22 cellular contexts compared by ENCODE assay signal in the genomic region with DNA sequence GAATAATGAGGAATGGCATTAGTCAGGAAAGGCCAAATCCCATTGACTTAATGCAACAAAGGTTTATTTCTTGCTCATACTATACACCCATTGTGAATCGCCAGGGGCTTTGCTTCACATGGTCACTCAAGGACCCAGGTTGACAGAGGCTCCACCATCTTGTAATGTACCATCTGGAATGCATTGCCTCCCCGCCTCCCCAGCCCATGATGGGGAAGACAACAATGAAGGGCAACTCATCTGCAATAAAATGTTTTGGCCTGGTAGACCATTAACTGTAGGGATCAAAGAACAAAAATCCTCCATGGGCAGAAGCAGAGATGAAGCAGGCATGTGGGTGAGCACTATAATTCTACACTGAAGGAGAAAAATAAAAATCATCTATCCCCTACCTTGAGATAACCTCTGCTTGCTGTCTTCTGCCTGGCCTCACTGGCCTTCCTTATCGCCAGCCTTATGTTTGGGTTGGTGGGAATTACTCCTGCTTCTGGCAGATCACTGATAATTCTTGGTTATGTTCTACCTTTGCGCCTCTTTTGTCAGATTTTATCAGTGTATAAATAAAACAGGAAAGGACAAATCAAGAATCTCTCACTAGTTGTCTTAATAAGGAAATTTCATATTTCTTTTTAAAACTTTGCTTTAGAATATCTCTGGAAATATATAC. TPM values are rescaled to one million over a fixed set of nuclear protein-coding genes. Genes with fewer than 3 reads are reported as not detected.
DNase-seq lines count a peak whose midpoint lies in the region; ATAC-seq, FAIRE-seq and TF ChIP-seq lines count a peak whose summit lies in the region.
"Had no signal": no experiment of that assay in that cellular context is flagged by ENCODE, and none has a peak within 500 bp of the region (broad histone marks: within the 10 kb centered on the region; RNA-seq: fewer than 3 reads in every experiment).

No MANE protein-coding gene starts in this region.

- peak overlapping the region; percentile 25 for H3K4me2 ChIP-seq in HepG2 (ENCODE audit: low read depth, low read length)
- H3K4me2 ChIP-seq: BLaER1 had no signal

- TF ChIP-seq EP300 in HepG2 (IDR thresholded peaks at IDR 0.05; ENCODE audit: low read depth in 2 of 2, low read length in 2 of 2) = no peak
- TF ChIP-seq EP300 in HepG2 (CRISPR knock-in tag; IDR thresholded peaks at IDR 0.05; ENCODE audit: borderline replicate concordance) = no peak

- H3K36me3 ChIP-seq in HepG2 (replicated peaks in 1 of 2; ENCODE audit: control insufficient read depth in 1 of 2, insufficient read depth in 2 of 2, low read length in 2 of 2) (no peaks in the 10 kb centered on the region), right lobe of liver (no peaks in the 10 kb centered on the region), colonic mucosa (no peaks in the 10 kb centered on the region), mucosa of descending colon (ENCODE audit: low read depth) (no peaks in the 10 kb centered on the region), small intestine (ENCODE audit: control insufficient read depth in 2 of 2, insufficient read depth in 2 of 2, low read length in 2 of 2) (no peaks in the 10 kb centered on the region)

- CTCF ChIA-PET in HepG2 (lab: Yijun Ruan, JAX; ENCODE audit: low intra/inter-chr PET ratio, low total read pairs) = no interaction called here

- no peaks in the 10 kb centered on the region for H3K79me2 ChIP-seq in HepG2 (ENCODE audit: insufficient read depth, low read length)

- TF ChIP-seq RAD21 in HepG2 (CRISPR knock-in tag; IDR thresholded peaks at IDR 0.05) = no peak

- intact Hi-C loops in HepG2 (cut with micrococcal nuclease; ENCODE audit: unreplicated experiment) (no loop called here), right lobe of liver (cut with DNase I) (no loop called here), colonic mucosa (cut with DNase I) (loop anchor here (5.0 kb wide), 1 partner anchor 33 kb away; no protein-coding TSS in a partner anchor), mucosa of descending colon (cut with DNase I, micrococcal nuclease) (no loop called here)

- in situ Hi-C loops in HepG2 (cut with HindIII; ENCODE audit: extremely low pct_ligation_motif_present, low pct_unique_long_range_greater_than_20kb) = no loop called here

- DNase-seq in HepG2 (ENCODE audit: low spot score) = peak; percentile 15
- no peak for DNase-seq in right lobe of liver
- DNase-seq in colonic mucosa = peak; percentile 52
- no peak for DNase-seq in mucosa of descending colon
- DNase-seq in small intestine = peak; percentile 45
- no peak for DNase-seq in NCI-H226
- no peak for DNase-seq in activated naive CD4-positive, alpha-beta T cell treated with anti-CD3 and anti-CD28 coated beads, Interleukin-2, amount 50 U/mL, for 16 hours
- DNase-seq: Caco-2; CD4-positive, CD25-positive, alpha-beta regulatory T cell; CD8-positive, alpha-beta T cell; DMS153; DND-41; GOT3; HCEC 1CT had no signal

- H3K4me3 ChIP-seq in HepG2 (replicated peaks in 1 of 3; ENCODE audit: insufficient read depth in 1 of 3, low read depth in 2 of 3, low read length in 3 of 3) (no peak overlapping the region), right lobe of liver (no peak overlapping the region), colonic mucosa (no peak overlapping the region), mucosa of descending colon (no peak overlapping the region), small intestine (ENCODE audit: low read depth in 1 of 2, low read length in 2 of 2) (no peak overlapping the region)
- H3K4me3 ChIP-seq: BLaER1 had no signal

- H3K9ac ChIP-seq in HepG2 (ENCODE audit: insufficient read depth, low read depth, low read length) (no peak overlapping the region), colonic mucosa (ENCODE audit: low read depth in 2 of 2, low read length in 2 of 2) (peak overlapping the region in 1 of 2 donors; percentile 21)
- H3K9ac ChIP-seq: BLaER1 had no signal

- WGBS in HepG2 (ENCODE audit: low lambda C conversion rate) = 91% methylated on average over 4 of the region's 4 CpGs
- 97% methylated on average over 4 of the region's 4 CpGs for WGBS in right lobe of liver (ENCODE audit: insufficient coverage, low coverage, low lambda C conversion rate, missing lambda C conversion rate)
- WGBS in small intestine, 3 donors = 44 to 77% (median 50%) methylated on average over 4 of the region's 4 CpGs

- no peaks in the 10 kb centered on the region for H4K20me1 ChIP-seq in HepG2 (ENCODE audit: insufficient read depth, low read length)
- H4K20me1 ChIP-seq: BLaER1 had no signal

- H3K27me3 ChIP-seq in HepG2 (ENCODE audit: control insufficient read depth in 1 of 2, insufficient read depth in 2 of 2, low read length in 2 of 2) (no peaks in the 10 kb centered on the region), right lobe of liver (no peaks in the 10 kb centered on the region), colonic mucosa (no peaks in the 10 kb centered on the region), small intestine (ENCODE audit: control insufficient read depth in 2 of 2, insufficient read depth in 2 of 2, low read length in 2 of 2) (no peaks in the 10 kb centered on the region)
- H3K27me3 ChIP-seq: BLaER1 had no signal

- BruUV-seq in HepG2 (replicated peaks; lab: Mats Ljungman, UMichigan) = no TSS peak

- no peak for TF ChIP-seq POLR2A in HepG2 (IDR thresholded peaks at IDR 0.05; ENCODE audit: insufficient read depth in 1 of 2, low read depth in 2 of 2, low read length in 2 of 2)
- no peak for TF ChIP-seq POLR2A in right lobe of liver (IDR thresholded peaks at IDR 0.05)

- peak overlapping the region; percentile 3 for H3K27ac ChIP-seq in HepG2 (ENCODE audit: extremely low read length, insufficient read depth, low read length)
- H3K27ac ChIP-seq in right lobe of liver = no peak overlapping the region
- no peak overlapping the region for H3K27ac ChIP-seq in colonic mucosa
- no peak overlapping the region for H3K27ac ChIP-seq in small intestine (ENCODE audit: low read depth in 1 of 2, low read length in 1 of 2)
- H3K27ac ChIP-seq: 22Rv1, BLaER1, C4-2B had no signal

- no peak for TF ChIP-seq CTCF in HepG2 (CRISPR knock-in tag; IDR thresholded peaks at IDR 0.05)
- no peak for TF ChIP-seq CTCF in right lobe of liver (IDR thresholded peaks at IDR 0.05)
- TF ChIP-seq CTCF in colonic mucosa (IDR thresholded peaks at IDR 0.05) = no peak
- no peak for TF ChIP-seq CTCF in mucosa of descending colon (IDR thresholded peaks at IDR 0.05)

- POLR2A ChIA-PET in HepG2 (lab: Yijun Ruan, JAX) = no interaction called here

- H3K4me1 ChIP-seq in HepG2 (ENCODE audit: insufficient read depth, low read length) (peaks cover 59% of the 10 kb centered on the region), right lobe of liver (no peaks in the 10 kb centered on the region), colonic mucosa (no peaks in the 10 kb centered on the region), mucosa of descending colon (ENCODE audit: low read depth) (peaks cover 13% of the 10 kb centered on the region), small intestine (ENCODE audit: control insufficient read depth in 2 of 2, insufficient read depth in 1 of 2, low read depth in 1 of 2, low read length in 1 of 2) (no peaks in the 10 kb centered on the region)

- no peak for FAIRE-seq in HepG2 (lab: Jason Lieb, UNC)
- FAIRE-seq in small intestine (lab: Jason Lieb, UNC) = no peak
- FAIRE-seq: A204.1, G401.6, GM12892, H54 had no signal

- H2AFZ ChIP-seq in HepG2 (ENCODE audit: low read length) = no peak overlapping the region

- ATAC-seq in HepG2 = no peak
- no peak for ATAC-seq in right lobe of liver
- peak; percentile 13 for ATAC-seq in mucosa of descending colon
- no peak for ATAC-seq in GM21360 (IDR thresholded peaks at IDR 0.05; ENCODE audit: unreplicated experiment)
- ATAC-seq: CD8-positive, alpha-beta T cell had no signal

- H3K9me3 ChIP-seq in HepG2 (ENCODE audit: low read length) (no peaks in the 10 kb centered on the region), right lobe of liver (no peaks in the 10 kb centered on the region), colonic mucosa (no peaks in the 10 kb centered on the region), mucosa of descending colon (no peaks in the 10 kb centered on the region), small intestine (ENCODE audit: control insufficient read depth, low read depth) (no peaks in the 10 kb centered on the region)
- H3K9me3 ChIP-seq: Caco-2 had no signal

TF ChIP-seq in HepG2, 621 proteins besides CTCF, POLR2A, EP300 and RAD21 (continues in another document):
- TF ChIP-seq PHF21A (CRISPR knock-in tag; IDR thresholded peaks at IDR 0.05) (no peak), HNF4A (CRISPR knock-in tag; IDR thresholded peaks at IDR 0.05) (peak; percentile 39), SOX6 (IDR thresholded peaks at IDR 0.05) (no peak), SOX6 (CRISPR knock-in tag; IDR thresholded peaks at IDR 0.05) (peak; percentile 11; the same call in 1 of the 2 replicates), NCOA2 (CRISPR knock-in tag; IDR thresholded peaks at IDR 0.05) (no peak), ZNF644 (CRISPR knock-in tag; IDR thresholded peaks at IDR 0.05; ENCODE audit: low read depth) (peak; percentile 88)

RNA-seq across cellular contexts. Expression of a gene that starts 37.8 kb away (rescaled TPM):
- total RNA-seq in HepG2 (2016; rRNA removed; fragmentation: Illumina TruSeq; extraction: Trizol) (12.1 and 14.0 TPM in 2 replicates), right lobe of liver (1 to 10 TPM; 1.0 to 4.2 (median 1.6) TPM), colonic mucosa (10 to 100 TPM; 56.4 to 78.4 TPM), mucosa of descending colon (10 to 100 TPM; 30.0 to 96.5 (median 67.6) TPM)
- 13.9 and 14.8 TPM in 2 replicates for total RNA-seq in HepG2 (2016; cell fraction: cytosol; rRNA removed; fragmentation: Illumina TruSeq; extraction: Trizol; ENCODE audit: low read depth)
- 11.1 and 12.6 TPM in 2 replicates for total RNA-seq in HepG2 (2016; cell fraction: insoluble cytoplasmic fraction; rRNA removed; fragmentation: Illumina TruSeq; extraction: Trizol)
- 24.8 and 29.9 TPM in 2 replicates for total RNA-seq in HepG2 (2016; cell fraction: membrane; rRNA removed; fragmentation: Illumina TruSeq; extraction: Trizol)
- 9.0 and 9.5 TPM in 2 replicates for total RNA-seq in HepG2 (2016; cell fraction: nucleus; rRNA removed; fragmentation: Illumina TruSeq; extraction: Trizol)
- polyA plus RNA-seq in HepG2 (2011; rRNA removed) (15.5 and 23.2 TPM in 2 replicates), small intestine (10 to 100 TPM; 48.6 to 55.9 (median 55.7) TPM)
- polyA plus RNA-seq in HepG2 (2011; cell fraction: cytosol; rRNA removed) = 11.0 and 14.4 TPM in 2 replicates
- 4.1 and 4.9 TPM in 2 replicates for polyA plus RNA-seq in HepG2 (2011; cell fraction: nucleus; rRNA removed)
- 14.5 and 17.6 TPM in 2 replicates for polyA plus RNA-seq in HepG2 (2012)
- 37.7 and 40.2 TPM in 2 replicates for polyA plus RNA-seq in HepG2 (2016; cell fraction: cytosol; fragmentation: Illumina TruSeq; extraction: Trizol; ENCODE audit: low read depth)
- polyA plus RNA-seq in HepG2 (2016; cell fraction: insoluble cytoplasmic fraction; fragmentation: Illumina TruSeq; extraction: Trizol; ENCODE audit: low read depth) = 27.1 and 30.7 TPM in 2 replicates
- 48.6 and 61.0 TPM in 2 replicates for polyA plus RNA-seq in HepG2 (2016; cell fraction: membrane; fragmentation: Illumina TruSeq; extraction: Trizol; ENCODE audit: low read depth)
- 17.4 and 17.9 TPM in 2 replicates for polyA plus RNA-seq in HepG2 (2016; cell fraction: nucleus; fragmentation: Illumina TruSeq; extraction: Trizol; ENCODE audit: insufficient read depth, low read depth)
- 2.2 and 10.2 TPM in 2 replicates for polyA minus RNA-seq in HepG2 (2011; rRNA and poly(A)+ RNA removed; ENCODE audit: low replicate concordance)
- polyA minus RNA-seq in HepG2 (2011; cell fraction: cytosol; rRNA and poly(A)+ RNA removed) = 12.7 and 14.9 TPM in 2 replicates
- polyA minus RNA-seq in HepG2 (2011; cell fraction: nucleus; rRNA and poly(A)+ RNA removed) = 12.9 and 16.7 TPM in 2 replicates

Comparison
In these comparisons a context has a peak if more than half of its experiments do, and no peak if none do; other contexts are left out.
1. DNase-seq: peak in HepG2 (single experiment), colonic mucosa (single experiment) and small intestine (single experiment); none in right lobe of liver (0 of 3), mucosa of descending colon (0 of 3), NCI-H226 (single experiment) and activated naive CD4-positive, alpha-beta T cell treated with anti-CD3 and anti-CD28 coated beads, Interleukin-2, amount 50 U/mL, for 16 hours (single experiment).